In the genomic region with DNA sequence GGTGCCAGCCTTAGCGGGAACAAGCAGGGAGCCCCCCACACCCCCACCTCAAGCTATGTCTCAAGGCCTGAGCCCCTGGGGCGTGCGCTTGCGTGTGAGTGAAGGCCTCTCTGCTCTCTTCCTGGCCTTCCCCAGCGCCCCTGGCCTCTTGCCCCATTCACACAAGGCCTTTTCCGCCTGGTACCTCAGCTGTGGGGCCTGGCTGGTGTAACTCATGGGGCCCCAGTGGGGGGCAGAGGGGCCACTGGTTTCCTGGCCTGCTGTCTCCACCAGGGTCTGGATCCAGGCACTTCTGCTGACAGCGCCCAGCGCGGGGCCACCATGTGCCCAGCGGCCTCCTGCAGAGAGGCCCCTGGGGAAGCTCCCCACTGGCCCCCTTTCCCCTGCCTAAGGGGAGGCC, we compare ENCODE assay signal across 15 cellular contexts. TPM values are rescaled to one million over a fixed set of nuclear protein-coding genes. Genes with fewer than 3 reads are reported as not detected.
DNase-seq lines count a peak whose midpoint lies in the region; ATAC-seq and TF ChIP-seq lines count a peak whose summit lies in the region.
"Had no signal": no experiment of that assay in that cellular context is flagged by ENCODE, and none has a peak within 500 bp of the region (broad histone marks: within the 10 kb centered on the region; RNA-seq: fewer than 3 reads in every experiment).

No MANE protein-coding gene starts in this region.

- H2BK5ac ChIP-seq in neuronal stem cell (ENCODE audit: low read length) (no peak overlapping the region), trophoblast cell (ENCODE audit: low read depth, low read length, poor library complexity) (no peak overlapping the region)

- no peaks in the 10 kb centered on the region for H3K9me2 ChIP-seq in GM23338 (ENCODE audit: insufficient read depth)

- peaks cover 0 to 49% (median 31%) of the 10 kb centered on the region in 10 experiments; a peak in 19 of 20 replicates for H3K4me1 ChIP-seq in BLaER1 treated with 17β-estradiol and CSF1 and Interleukin-3, amounts not matched to agents 10 nM and 100 nM
- H3K4me1 ChIP-seq in GM23338 (ENCODE audit: insufficient read depth) (no peaks in the 10 kb centered on the region; the same call in 1 of the 2 replicates), neuronal stem cell (ENCODE audit: control insufficient read depth in 2 of 2, insufficient read depth in 1 of 2, low read depth in 1 of 2, low read length in 2 of 2) (peaks cover 0 to 1% of the 10 kb centered on the region in 2 donors), trophoblast cell (ENCODE audit: control insufficient read depth in 1 of 2, insufficient read depth in 2 of 2, low read length in 2 of 2) (peaks cover 3 to 6% of the 10 kb centered on the region in 2 experiments)

- peaks cover 9% of the 10 kb centered on the region for H3K9me3 Mint-ChIP-seq in GM23338
- H3K9me3 Mint-ChIP-seq in MCF 10A (ENCODE audit: unreplicated experiment) = no peaks in the 10 kb centered on the region
- H3K9me3 Mint-ChIP-seq: CD4-positive, alpha-beta T cell; CD8-positive, alpha-beta memory T cell had no signal

- H3K9me3 ChIP-seq in BLaER1 treated with 17β-estradiol and CSF1 and Interleukin-3, amounts not matched to agents 10 nM and 100 nM (replicated peaks in 1 of 11) = peaks cover 12 to 21% (median 16%) of the 10 kb centered on the region in 11 experiments
- H3K9me3 ChIP-seq in neuronal stem cell (replicated peaks in 1 of 2; ENCODE audit: control insufficient read depth in 2 of 2, insufficient read depth in 1 of 2, low read depth in 1 of 2, low read length in 2 of 2) (no peaks in the 10 kb centered on the region), trophoblast cell (ENCODE audit: insufficient read depth, low read depth, low read length) (peaks cover 12% of the 10 kb centered on the region)

- H4K91ac ChIP-seq in neuronal stem cell (ENCODE audit: low read depth, low read length, poor library complexity) = no peak overlapping the region
- H4K91ac ChIP-seq in trophoblast cell (ENCODE audit: low read depth, low read length) = no peak overlapping the region

- no TSS peak for BruUV-seq in MCF 10A (replicated peaks; lab: Mats Ljungman, UMichigan)

- WGBS in neuronal stem cell (ENCODE audit: extremely low coverage in 2 of 2, insufficient read length in 2 of 2, insufficient replicate concordance in 1 of 2), 2 donors = no CpG with 5 or more reads among the region's 10 CpGs
- no CpG with 5 or more reads among the region's 10 CpGs for WGBS in trophoblast cell (ENCODE audit: extremely low coverage, insufficient coverage, insufficient read length)

- H3K4me3 Mint-ChIP-seq in GM23338 (no peak overlapping the region), MCF 10A (ENCODE audit: unreplicated experiment) (no peak overlapping the region)
- H3K4me3 Mint-ChIP-seq: CD14-positive monocyte; CD4-positive, alpha-beta T cell; CD8-positive, alpha-beta memory T cell; H9 had no signal

- peaks cover 3% of the 10 kb centered on the region for H3K4me1 Mint-ChIP-seq in GM23338
- peaks cover 12% of the 10 kb centered on the region for H3K4me1 Mint-ChIP-seq in MCF 10A (ENCODE audit: insufficient read depth, unreplicated experiment)
- H3K4me1 Mint-ChIP-seq: CD14-positive monocyte had no signal

- H4K8ac ChIP-seq in neuronal stem cell (ENCODE audit: low read depth, low read length) = no peak overlapping the region
- H4K8ac ChIP-seq in trophoblast cell (ENCODE audit: low read depth, low read length) = no peak overlapping the region

- H2AFZ ChIP-seq in GM23338 = no peak overlapping the region
- peak overlapping the region; percentile 64 for H2AFZ ChIP-seq in neuronal stem cell (ENCODE audit: low read length)
- H2AFZ ChIP-seq in trophoblast cell (ENCODE audit: insufficient read depth, low read length, poor library complexity) = no peak overlapping the region

- peaks cover 0 to 24% (median 0%) of the 10 kb centered on the region in 11 experiments; a peak in 7 of 22 replicates for H3K27me3 ChIP-seq in BLaER1 treated with 17β-estradiol and CSF1 and Interleukin-3, amounts not matched to agents 10 nM and 100 nM
- H3K27me3 ChIP-seq in GM23338 (ENCODE audit: insufficient read depth) (no peaks in the 10 kb centered on the region), neuronal stem cell (ENCODE audit: control insufficient read depth in 3 of 3, insufficient read depth in 3 of 3, low read depth in 1 of 3, low read length in 3 of 3) (peaks cover 0 to 5% (median 0%) of the 10 kb centered on the region in 3 experiments), trophoblast cell (ENCODE audit: insufficient read depth, low read length) (no peaks in the 10 kb centered on the region)

- H4K12ac ChIP-seq in trophoblast cell (ENCODE audit: low read depth, low read length) = no peak overlapping the region

- H3K4ac ChIP-seq in neuronal stem cell (ENCODE audit: low read length) (no peak overlapping the region), trophoblast cell (ENCODE audit: low read depth, low read length) (no peak overlapping the region)

- ATAC-seq in GM23338 (peak; percentile 9; the same call in 2 of the 3 replicates), GM18858 (IDR thresholded peaks at IDR 0.05; ENCODE audit: unreplicated experiment) (no peak)
- ATAC-seq: HCT116 had no signal

- intact Hi-C loops in MCF 10A (cut with micrococcal nuclease) = no loop called here

- peak overlapping the region in 10 of 11 experiments; percentile 39 to 79 (median 70); a peak in 19 of 22 replicates for H3K4me2 ChIP-seq in BLaER1 treated with 17β-estradiol and CSF1 and Interleukin-3, amounts not matched to agents 10 nM and 100 nM
- H3K4me2 ChIP-seq in GM23338 (no peak overlapping the region), neuronal stem cell (ENCODE audit: insufficient read depth, low read length, poor library complexity, severe bottlenecking) (no peak overlapping the region), trophoblast cell (ENCODE audit: low read length) (no peak overlapping the region)

- no peaks in the 10 kb centered on the region for H3K79me1 ChIP-seq in neuronal stem cell (ENCODE audit: low read depth, low read length)
- H3K79me1 ChIP-seq in trophoblast cell (ENCODE audit: low read length) = no peaks in the 10 kb centered on the region

- H3K36me3 Mint-ChIP-seq in GM23338 (ENCODE audit: low read depth) (peaks cover 40% of the 10 kb centered on the region), MCF 10A (ENCODE audit: insufficient read depth, unreplicated experiment) (peaks cover 4% of the 10 kb centered on the region)
- H3K36me3 Mint-ChIP-seq: CD14-positive monocyte; CD8-positive, alpha-beta memory T cell had no signal

- no peak overlapping the region for H3K4me3 ChIP-seq in BLaER1 treated with 17β-estradiol and CSF1 and Interleukin-3, amounts not matched to agents 10 nM and 100 nM
- H3K4me3 ChIP-seq in GM23338 = no peak overlapping the region
- no peak overlapping the region for H3K4me3 ChIP-seq in neuronal stem cell (ENCODE audit: low read length in 2 of 2)
- no peak overlapping the region for H3K4me3 ChIP-seq in trophoblast cell (ENCODE audit: low read depth, low read length)

- peaks cover 0 to 5% (median 0%) of the 10 kb centered on the region in 11 experiments; a peak in 1 of 22 replicates for H4K20me1 ChIP-seq in BLaER1 treated with 17β-estradiol and CSF1 and Interleukin-3, amounts not matched to agents 10 nM and 100 nM
- H4K20me1 ChIP-seq in GM23338 (replicated peaks; ENCODE audit: insufficient read depth) = no peaks in the 10 kb centered on the region

- H3K27me3 Mint-ChIP-seq in GM23338 (ENCODE audit: insufficient read depth, low read depth, poor library complexity) (peaks cover 21% of the 10 kb centered on the region), MCF 10A (ENCODE audit: insufficient read depth, unreplicated experiment) (peaks cover 35% of the 10 kb centered on the region)

- CTCF ChIA-PET in MCF 10A (lab: Yijun Ruan, JAX) = interaction anchor here (0.6 kb wide), 1 partner anchor 658 kb away, joined by 3 read pairs; no protein-coding TSS in a partner anchor

- H3K9ac ChIP-seq in BLaER1 treated with 17β-estradiol and CSF1 and Interleukin-3, amounts not matched to agents 10 nM and 100 nM = no peak overlapping the region
- no peak overlapping the region for H3K9ac ChIP-seq in neuronal stem cell (ENCODE audit: low read depth, low read length, poor library complexity)
- H3K9ac ChIP-seq in trophoblast cell (ENCODE audit: low read length) = no peak overlapping the region

- TF ChIP-seq CTCF in GM23338 (conservative IDR thresholded peaks at IDR 0.05; ENCODE audit: low read depth in 2 of 2) = no peak
- TF ChIP-seq CTCF in MCF 10A (IDR thresholded peaks at IDR 0.05; ENCODE audit: unreplicated experiment) = no peak

- H3K79me2 ChIP-seq in GM23338 (replicated peaks; ENCODE audit: insufficient read depth) (peaks cover under 1% of the 10 kb centered on the region; the same call in 1 of the 2 replicates), trophoblast cell (ENCODE audit: control insufficient read depth, insufficient read depth, low read length, poor library complexity) (no peaks in the 10 kb centered on the region)

- H2AK5ac ChIP-seq in neuronal stem cell (ENCODE audit: low read depth, low read length) (peak overlapping the region; percentile 26), trophoblast cell (ENCODE audit: low read length) (no peak overlapping the region)

- no peak overlapping the region for H2BK15ac ChIP-seq in neuronal stem cell (ENCODE audit: low read length)

- H3K27ac ChIP-seq in BLaER1 treated with 17β-estradiol and CSF1 and Interleukin-3, amounts not matched to agents 10 nM and 100 nM = no peak overlapping the region
- H3K27ac ChIP-seq in GM23338 (ENCODE audit: low read depth) (no peak overlapping the region), neuronal stem cell (replicated peaks; ENCODE audit: low read length) (no peak overlapping the region), trophoblast cell (ENCODE audit: low read depth, low read length) (no peak overlapping the region)

- POLR2A ChIA-PET in MCF 10A (lab: Yijun Ruan, JAX) = no interaction called here

- H3F3A ChIP-seq in GM23338 (replicated peaks; ENCODE audit: low read depth) = no peaks in the 10 kb centered on the region

- H2BK12ac ChIP-seq in neuronal stem cell (ENCODE audit: low read length) (no peak overlapping the region), trophoblast cell (ENCODE audit: low read length) (no peak overlapping the region)

- H3K18ac ChIP-seq in neuronal stem cell (ENCODE audit: low read length) = peak overlapping the region; percentile 77
- no peak overlapping the region for H3K18ac ChIP-seq in trophoblast cell (ENCODE audit: low read length)

- no peak for DNase-seq in GM23338 (ENCODE audit: low spot score)
- DNase-seq in neuronal stem cell (ENCODE audit: low spot score) = no peak
- DNase-seq in trophoblast cell = no peak
- DNase-seq in MCF 10A (ENCODE audit: unreplicated experiment) = no peak
- DNase-seq: CD4-positive, alpha-beta T cell; CD8-positive, alpha-beta memory T cell; DMS 273 treated with DMSO at 0.1 percent for 48 hours; DMS79; GF-D8; H9 had no signal

- no peak overlapping the region for H3K27ac Mint-ChIP-seq in GM23338
- no peak overlapping the region for H3K27ac Mint-ChIP-seq in MCF 10A (ENCODE audit: low read depth, unreplicated experiment)
- H3K27ac Mint-ChIP-seq: CD14-positive monocyte; CD4-positive, alpha-beta T cell; CD8-positive, alpha-beta memory T cell had no signal

- no peak overlapping the region for H2BK120ac ChIP-seq in neuronal stem cell (ENCODE audit: low read depth, low read length)
- no peak overlapping the region for H2BK120ac ChIP-seq in trophoblast cell (ENCODE audit: insufficient read depth, low read length, poor library complexity)

- H3K14ac ChIP-seq in neuronal stem cell (ENCODE audit: low read length) (no peak overlapping the region), trophoblast cell (ENCODE audit: low read length) (no peak overlapping the region)

- H3K23ac ChIP-seq in neuronal stem cell (ENCODE audit: low read depth, low read length, poor library complexity) (no peak overlapping the region), trophoblast cell (ENCODE audit: low read length) (no peak overlapping the region)

- H3K36me3 ChIP-seq in BLaER1 treated with 17β-estradiol and CSF1 and Interleukin-3, amounts not matched to agents 10 nM and 100 nM = no peaks in the 10 kb centered on the region; a peak in 1 of 22 replicates
- H3K36me3 ChIP-seq in GM23338 (ENCODE audit: insufficient read depth) = 0 out of 2 replicates have a peak, but pooled peaks cover under 1% of the 10 kb centered on the region
- peaks cover 0 to 9% of the 10 kb centered on the region in 2 donors for H3K36me3 ChIP-seq in neuronal stem cell (replicated peaks in 1 of 2; ENCODE audit: control insufficient read depth in 2 of 2, insufficient read depth in 2 of 2, low read length in 2 of 2)
- H3K36me3 ChIP-seq in trophoblast cell (ENCODE audit: control insufficient read depth in 1 of 2, insufficient read depth in 2 of 2, low read length in 2 of 2) = peaks cover 2 to 4% of the 10 kb centered on the region in 2 experiments

RNA-seq across cellular contexts. Expression of a gene that starts 34.7 kb away (rescaled TPM):
- total RNA-seq in GM23338 (2014; rRNA removed; shearing (Covaris generic)) = 12.1 and 15.0 TPM in 2 replicates
- polyA plus RNA-seq in GM23338 (2016; fragmentation: Nextera tagmentation; extraction: Ambion mirVana) = 11.3 and 12.3 TPM in 2 replicates
- 1.7 TPM for polyA plus RNA-seq in neuronal stem cell (2013, experiment 1 of 2)
- 1.9 TPM for polyA plus RNA-seq in neuronal stem cell (2013, experiment 2 of 2)
- 0.35 and 0.56 TPM in 2 replicates for polyA plus RNA-seq in trophoblast cell (2013)
- 1.6 and 2.2 TPM in 2 replicates for total RNA-seq in MCF 10A (2022)
- total RNA-seq: CD4-positive, alpha-beta T cell; G401 had no signal
- polyA plus RNA-seq: CD14-positive monocyte; CD8-positive, alpha-beta memory T cell had no signal

RNA-seq across cellular contexts. Expression of a gene that starts 36.5 kb away (rescaled TPM):
- total RNA-seq in GM23338 (2014; rRNA removed; shearing (Covaris generic)) = 1,032 and 1,042 TPM in 2 replicates
- polyA plus RNA-seq in GM23338 (2016; fragmentation: Nextera tagmentation; extraction: Ambion mirVana) = 917 and 940 TPM in 2 replicates
- 1,720 TPM for polyA plus RNA-seq in neuronal stem cell (2013, experiment 1 of 2)
- polyA plus RNA-seq in neuronal stem cell (2013, experiment 2 of 2) = 1,692 TPM
- 1,560 and 1,575 TPM in 2 replicates for polyA plus RNA-seq in trophoblast cell (2013)
- 629 and 715 TPM in 2 replicates for total RNA-seq in MCF 10A (2022)

Comparison
In these comparisons a context has a peak if more than half of its experiments do, and no peak if none do; other contexts are left out.
1. H3K4me2 ChIP-seq: peak in BLaER1 treated with 17β-estradiol and CSF1 and Interleukin-3, amounts not matched to agents 10 nM and 100 nM (10 of 11); none in GM23338 (single experiment), neuronal stem cell (single experiment) and trophoblast cell (single experiment).